14 cellular contexts compared by ENCODE assay signal in the genomic region with DNA sequence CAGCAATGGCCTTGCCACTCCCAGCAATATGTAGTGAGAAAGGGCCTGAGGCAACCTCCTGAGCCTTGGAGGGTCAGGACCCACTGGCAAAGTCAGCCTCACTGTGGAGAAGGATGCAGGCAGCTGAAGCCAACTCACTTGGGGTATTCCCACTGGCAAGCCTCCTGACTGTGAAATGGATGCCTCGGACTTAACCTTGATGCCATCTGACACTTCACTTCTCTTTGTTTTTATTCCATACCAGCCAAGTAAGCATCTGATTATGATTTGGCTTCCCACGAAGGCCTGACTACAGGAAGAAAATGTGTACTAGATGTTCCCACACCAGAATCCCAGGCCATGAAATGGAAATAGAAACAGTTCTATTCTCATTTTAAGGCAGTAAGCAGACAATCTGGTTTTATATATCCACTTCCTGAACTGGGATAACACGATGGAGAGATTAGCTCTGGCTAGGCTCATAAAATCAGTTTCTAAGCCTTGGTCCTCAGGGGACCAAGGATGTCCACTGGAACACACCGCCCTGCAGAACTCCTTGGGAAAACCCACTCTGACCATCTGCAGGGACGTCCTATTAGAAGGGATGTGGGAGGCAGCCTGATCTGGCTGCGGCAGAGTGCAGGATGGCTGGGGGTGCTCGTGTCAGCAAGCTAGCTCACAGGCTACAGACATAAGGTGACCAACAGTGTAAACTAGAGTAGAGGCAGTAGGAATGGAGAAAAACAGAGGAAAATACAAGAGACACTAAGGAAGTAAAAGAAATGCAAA.
DNase-seq lines count a peak whose midpoint lies in the region; ATAC-seq and TF ChIP-seq lines count a peak whose summit lies in the region.
"Had no signal": no experiment of that assay in that cellular context is flagged by ENCODE, and none has a peak within 500 bp of the region (broad histone marks: within the 10 kb centered on the region; RNA-seq: fewer than 3 reads in every experiment).

No MANE protein-coding gene starts in this region.

- no peak overlapping the region for H3K4me3 ChIP-seq in left ventricle myocardium inferior
- H3K4me3 ChIP-seq: GM12878 had no signal

- no peaks in the 10 kb centered on the region for H3K27me3 ChIP-seq in left ventricle myocardium inferior (ENCODE audit: low read depth)

- H3K36me3 ChIP-seq in left ventricle myocardium inferior: no peaks in the 10 kb centered on the region

- TF ChIP-seq CTCF in left ventricle myocardium inferior (IDR thresholded peaks at IDR 0.05; ENCODE audit: borderline replicate concordance): no peak

- no peaks in the 10 kb centered on the region for H3K9me3 ChIP-seq in left ventricle myocardium inferior (replicated peaks)

- ATAC-seq in GM19023 (IDR thresholded peaks at IDR 0.05; ENCODE audit: unreplicated experiment) (no peak), GM19328 (IDR thresholded peaks at IDR 0.05; ENCODE audit: unreplicated experiment) (no peak), HG02884 (IDR thresholded peaks at IDR 0.05; ENCODE audit: unreplicated experiment) (no peak)
- ATAC-seq: GM12878 had no signal

- H3K27ac ChIP-seq in left ventricle myocardium inferior (replicated peaks): peak overlapping the region; percentile 58

- DNase-seq in LHCN-M2 (ENCODE audit: low read depth) (peak; percentile 83), astrocyte of the hippocampus (ENCODE audit: low read depth, low spot score) (peak; percentile 35), left ventricle myocardium inferior (no peak), smooth muscle cell of the brain vasculature (ENCODE audit: low read depth, low spot score) (peak; percentile 24)
- DNase-seq: H7; kidney; NCI-H510A; RPMI8226; stimulated activated CD4-positive, alpha-beta T cell treated with anti-CD3 and anti-CD28 coated beads, Interleukin-2, amount 100 ng/mL, for 24 hours; stimulated activated naive CD4-positive, alpha-beta T cell treated with Interleukin-2 at 50 U/mL for 16 hours had no signal

- intact Hi-C loops in left ventricle myocardium inferior (cut with micrococcal nuclease): no loop called here

- peaks cover 35% of the 10 kb centered on the region for H3K4me1 ChIP-seq in left ventricle myocardium inferior
